Comparison of ENCODE assay signal across 1 cellular context in the genomic region with DNA sequence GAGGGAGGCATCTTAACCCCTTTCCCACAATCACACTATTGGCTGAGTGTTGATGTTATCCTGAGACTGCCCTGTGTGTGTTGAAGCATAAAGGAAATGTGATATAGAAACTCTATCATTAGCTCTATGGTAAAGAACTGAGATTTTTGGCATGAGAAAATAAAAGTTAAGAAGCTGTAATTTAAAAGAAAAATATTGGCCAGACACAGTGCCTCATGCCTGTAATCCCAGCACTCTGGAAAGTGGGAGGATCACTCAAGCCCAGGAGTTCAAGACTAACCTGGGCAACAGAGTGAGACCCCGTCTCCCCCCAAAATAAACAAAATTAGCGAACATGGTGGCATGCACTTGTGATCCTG.
TF ChIP-seq lines count a peak whose summit lies in the region.

No MANE protein-coding gene starts in this region.

TF ChIP-seq in HepG2, 621 proteins besides CTCF, POLR2A, EP300 and RAD21:
- no peak for TF ChIP-seq HMG20A (CRISPR knock-in tag; IDR thresholded peaks at IDR 0.05; ENCODE audit: borderline replicate concordance)
- no peak for TF ChIP-seq ZNF460 (CRISPR knock-in tag; IDR thresholded peaks at IDR 0.05; ENCODE audit: borderline replicate concordance)
- peak; percentile 38 for TF ChIP-seq HNRNPK (IDR thresholded peaks at IDR 0.05; ENCODE audit: low read depth, low read length, poor library complexity, severe bottlenecking)
- TF ChIP-seq SRSF4 (IDR thresholded peaks at IDR 0.05; ENCODE audit: low read depth, low read length, poor library complexity, severe bottlenecking): no peak
- no peak for TF ChIP-seq MBD4 (IDR thresholded peaks at IDR 0.05; ENCODE audit: borderline replicate concordance, low read length)
- TF ChIP-seq PCBP2 (optimal IDR thresholded peaks at IDR 0.05; ENCODE audit: low read depth, low read length, poor library complexity, severe bottlenecking): peak; percentile 29
- TF ChIP-seq RARA (CRISPR knock-in tag; IDR thresholded peaks at IDR 0.05): no peak
TF ChIP-seq in HepG2: peak in this region for 2.
